ENCODE assay signal across 1 cellular context in the genomic region with DNA sequence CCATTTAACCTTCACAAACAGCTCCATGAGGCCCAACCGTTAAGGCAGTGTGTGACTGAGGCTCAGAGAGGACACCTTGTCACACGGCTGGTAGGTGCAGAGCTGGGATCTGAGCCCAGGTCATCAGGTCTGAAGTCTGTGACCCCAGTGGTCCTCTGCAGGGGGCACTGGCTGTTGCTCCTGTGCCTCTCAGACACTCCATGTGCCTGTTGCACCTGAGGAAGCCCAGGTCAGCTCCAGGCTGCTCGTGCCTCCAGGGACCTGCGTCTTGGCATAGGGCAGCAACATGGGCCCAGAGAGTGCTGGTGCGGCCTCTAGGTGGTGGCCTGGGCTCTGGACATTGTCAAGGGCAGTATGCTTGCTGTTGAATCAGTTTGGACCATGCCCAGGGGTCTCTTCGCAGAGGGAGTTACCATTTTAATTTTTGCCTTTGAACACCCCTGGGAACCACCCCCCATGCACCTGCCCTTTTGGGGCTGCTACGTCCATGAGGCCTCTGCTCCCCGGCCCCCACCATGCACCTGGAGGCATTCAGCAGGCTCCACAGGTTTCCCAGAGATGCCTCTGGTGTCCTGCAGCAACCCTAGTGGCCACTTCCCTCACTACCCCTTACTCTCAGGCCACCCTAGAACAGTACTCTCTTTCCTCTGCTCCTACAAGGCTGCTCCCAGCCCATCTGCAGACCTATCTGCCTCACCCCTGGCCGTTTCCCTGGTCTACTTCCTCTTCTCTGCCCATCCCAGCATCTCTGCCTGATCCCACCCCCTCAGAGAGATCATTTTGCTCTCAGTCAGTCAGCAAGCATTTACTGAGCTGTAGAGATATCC.
TF ChIP-seq lines count a peak whose summit lies in the region.

No MANE protein-coding gene starts in this region.

TF ChIP-seq in SK-N-SH treated with all-trans-retinoic acid at 6 μM for 48 hours, 23 proteins besides CTCF, POLR2A, EP300 and RAD21 (continued from another document):
- TF ChIP-seq TSHZ2 (CRISPR knock-in tag; IDR thresholded peaks at IDR 0.05) = no peak
- no peak for TF ChIP-seq BACH2 (CRISPR knock-in tag; IDR thresholded peaks at IDR 0.05; ENCODE audit: borderline replicate concordance)
